In genomic region chr19:7054635-7055368, GRCh38 we compare ENCODE assay signal across 7 cellular contexts. TPM values are rescaled to one million over a fixed set of nuclear protein-coding genes. Genes with fewer than 3 reads are reported as not detected.
"Had no signal": no experiment of that assay in that cellular context is flagged by ENCODE, and none has a peak within 500 bp of the region (broad histone marks: within the 10 kb centered on the region; RNA-seq: fewer than 3 reads in every experiment).

No MANE protein-coding gene starts in this region.

RNA-seq across cellular contexts. Expression of gene MBD3L3, which starts 3.7 kb away (rescaled TPM):
- total RNA-seq: GM23338, H1, H7, HepG2, HFFc6, HT1080 had no signal
- polyA plus RNA-seq: GM23338, H1, HepG2, IgD-negative memory B cell had no signal

RNA-seq across cellular contexts. Expression of gene MBD3L2, which starts 5.7 kb away (rescaled TPM):
- total RNA-seq: GM23338, H1, H7, HepG2, HFFc6, HT1080 had no signal
- polyA plus RNA-seq: GM23338, H1, HepG2, IgD-negative memory B cell had no signal

RNA-seq across cellular contexts. Expression of gene MBD3L4, which starts 14.8 kb away (rescaled TPM):
- total RNA-seq: GM23338, H1, H7, HepG2, HFFc6, HT1080 had no signal
- polyA plus RNA-seq: GM23338, H1, HepG2, IgD-negative memory B cell had no signal

RNA-seq across cellular contexts. Expression of gene MBD3L5, which starts 24.4 kb away (rescaled TPM):
- total RNA-seq: GM23338, H1, H7, HepG2, HFFc6, HT1080 had no signal
- polyA plus RNA-seq: GM23338, H1, HepG2, IgD-negative memory B cell had no signal
